Comparison of ENCODE assay signal across 8 cellular contexts in the genomic region with DNA sequence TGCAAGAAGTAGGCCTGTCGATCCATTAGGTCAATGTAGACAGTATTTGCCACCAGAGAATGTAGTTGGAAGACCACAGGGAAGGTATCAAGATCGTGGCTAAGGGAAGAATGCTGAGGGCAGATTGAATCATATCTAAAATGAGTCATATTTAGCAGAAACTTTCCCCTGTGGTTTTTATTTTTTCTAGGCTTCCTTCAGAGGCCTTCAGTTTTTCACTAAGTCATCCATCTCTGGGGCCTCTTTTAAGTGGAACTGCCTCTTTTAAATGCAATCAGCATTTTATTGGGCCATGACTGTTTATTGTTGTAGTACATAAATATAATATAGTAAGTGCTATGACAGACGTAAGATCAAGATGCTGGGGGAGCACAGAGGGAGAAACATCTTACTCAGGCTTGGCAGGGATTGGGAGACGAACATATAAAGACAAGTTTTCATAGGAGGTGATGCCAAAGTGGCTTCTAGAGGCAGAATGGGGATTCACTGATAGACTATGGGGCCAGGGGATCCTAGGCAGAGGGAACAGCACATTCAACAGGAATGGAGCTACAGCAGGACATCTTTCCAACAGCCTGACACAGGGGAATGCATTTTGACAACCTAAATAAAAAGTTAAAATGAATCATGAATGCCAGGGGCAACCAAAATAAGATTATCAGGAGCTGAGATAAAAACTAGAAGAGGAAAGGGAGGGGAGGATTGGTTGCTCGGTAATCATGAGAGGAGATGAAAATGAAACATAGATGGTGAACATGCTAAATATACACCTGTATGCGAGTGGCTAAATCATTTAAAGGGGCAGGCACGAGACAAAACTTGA. TPM values are rescaled to one million over a fixed set of nuclear protein-coding genes. Genes with fewer than 3 reads are reported as not detected.
DNase-seq lines count a peak whose midpoint lies in the region; ATAC-seq and TF ChIP-seq lines count a peak whose summit lies in the region.

No MANE protein-coding gene starts in this region.

- peaks cover 14% of the 10 kb centered on the region for H3K4me1 ChIP-seq in PC-9 (replicated peaks; ENCODE audit: insufficient read depth)
- no peaks in the 10 kb centered on the region for H3K4me1 ChIP-seq in hepatocyte (ENCODE audit: insufficient read depth)
- H3K4me1 ChIP-seq in heart right ventricle: no peaks in the 10 kb centered on the region

- H2AFZ ChIP-seq in PC-9 (peak overlapping the region; percentile 24; the same call in 1 of the 2 replicates), hepatocyte (no peak overlapping the region)

- H3K9me2 ChIP-seq in PC-9 (ENCODE audit: insufficient read depth): no peaks in the 10 kb centered on the region
- H3K9me2 ChIP-seq in hepatocyte (replicated peaks; ENCODE audit: insufficient read depth): no peaks in the 10 kb centered on the region

- 74% methylated on average over 7 of the region's 7 CpGs for whole genome bisulfite sequencing in hepatocyte (ENCODE audit: low lambda C conversion rate, missing lambda C conversion rate)
- 70 to 71% methylated on average over 7 of the region's 7 CpGs for WGBS in heart right ventricle, 2 donors

- H4K20me1 ChIP-seq in PC-9 (ENCODE audit: insufficient read depth) (no peaks in the 10 kb centered on the region), hepatocyte (ENCODE audit: insufficient read depth, poor library complexity, severe bottlenecking) (no peaks in the 10 kb centered on the region)

- in situ Hi-C loops in GM13977 (cut with MboI; ENCODE audit: low pct_unique_long_range_greater_than_20kb, low sequenced_read_pairs, unreplicated experiment): no loop called here

- peaks cover 10% of the 10 kb centered on the region for H3F3A ChIP-seq in PC-9 (ENCODE audit: insufficient read depth, low read depth)

- peak overlapping the region; percentile 20 for H3K4me2 ChIP-seq in PC-9
- H3K4me2 ChIP-seq in hepatocyte: no peak overlapping the region

- H3K27me3 ChIP-seq in PC-9 (ENCODE audit: insufficient read depth, low read depth): no peaks in the 10 kb centered on the region
- H3K27me3 ChIP-seq in hepatocyte: no peaks in the 10 kb centered on the region
- H3K27me3 ChIP-seq in heart right ventricle: no peaks in the 10 kb centered on the region

- H3K27ac ChIP-seq in PC-9 (peak overlapping the region; percentile 83), hepatocyte (peak overlapping the region; percentile 1), heart right ventricle (no peak overlapping the region)

- H3K36me3 ChIP-seq in PC-9 (ENCODE audit: low read depth) (no peaks in the 10 kb centered on the region), hepatocyte (replicated peaks; ENCODE audit: insufficient read depth, low read depth) (no peaks in the 10 kb centered on the region), heart right ventricle (no peaks in the 10 kb centered on the region)

- no peak for ATAC-seq in heart right ventricle

- H3K9me3 ChIP-seq in PC-9 (ENCODE audit: insufficient read depth, low read depth): no peaks in the 10 kb centered on the region; the same call in 1 of the 2 replicates
- H3K9me3 ChIP-seq in hepatocyte (ENCODE audit: low read depth): no peaks in the 10 kb centered on the region
- H3K9me3 ChIP-seq in heart right ventricle: no peaks in the 10 kb centered on the region

- POLR2A ChIA-PET in PC-9 (lab: Charles Lee; ENCODE audit: unreplicated experiment): no interaction called here

- BruUV-seq in PC-9 (replicated peaks; lab: Mats Ljungman, UMichigan): no TSS peak

- TF ChIP-seq CTCF in GM13977 (IDR thresholded peaks at IDR 0.05; ENCODE audit: extremely low read depth, insufficient read depth, missing control alignments) (no peak), HFF-Myc (IDR thresholded peaks at IDR 0.05; ENCODE audit: low read depth, low read length, missing control alignments) (no peak), PC-9 (conservative IDR thresholded peaks at IDR 0.05) (no peak), hepatocyte (IDR thresholded peaks at IDR 0.05; ENCODE audit: poor library complexity) (no peak), heart right ventricle (IDR thresholded peaks at IDR 0.05) (no peak)

- DNase-seq in GM13977 (ENCODE audit: low spot score) (peak; percentile 40), HFF-Myc (ENCODE audit: extremely low read depth, low read depth) (peak; percentile 35), PC-9 (peak; percentile 11 to 74), hepatocyte (ENCODE audit: low spot score) (peak; percentile 18), heart right ventricle (no peak), midbrain (lab: John Stamatoyannopoulos, UW) (no peak)
- DNase-seq in activated CD4-positive, CD25-positive, alpha-beta regulatory T cell (lab: John Stamatoyannopoulos, UW): no peak
- DNase-seq in activated CD8-positive, alpha-beta memory T cell treated with anti-CD3 and anti-CD28 coated beads for 24 hours: no peak

- CTCF ChIA-PET in PC-9 (lab: Charles Lee): interaction anchor here (0.7 kb wide), 1 partner anchor 15 kb away, joined by 3 read pairs; no protein-coding TSS in a partner anchor

- intact Hi-C loops in PC-9 (cut with micrococcal nuclease; ENCODE audit: unreplicated experiment): loop anchor here (5.0 kb wide), 2 partner anchors 301 to 376 kb away; no protein-coding TSS in a partner anchor
- intact Hi-C loops in heart right ventricle (cut with DNase I): no loop called here

- H3K79me2 ChIP-seq in PC-9 (ENCODE audit: low read depth) (no peaks in the 10 kb centered on the region), hepatocyte (no peaks in the 10 kb centered on the region)

- H3K4me3 ChIP-seq in HFF-Myc (replicated peaks; ENCODE audit: low read depth, low read length) (no peak overlapping the region), PC-9 (no peak overlapping the region; the same call in 1 of the 2 replicates), hepatocyte (no peak overlapping the region), heart right ventricle (no peak overlapping the region)

RNA-seq across cellular contexts. Expression of a gene that starts 20.1 kb away (rescaled TPM):
- total RNA-seq in PC-9 (2021) (not detected in 2 replicates), hepatocyte (not detected in 2 replicates), heart right ventricle (1 to 10 TPM in 6 of 10 donors, not detected in 4; 1.2 to 3.6 (median 2.7) TPM)
- polyA plus RNA-seq in hepatocyte (0.21 TPM in 1 of 2 replicates, not detected in the other), heart right ventricle (not detected)

Comparison
In these comparisons a context has a peak if more than half of its experiments do, and no peak if none do; other contexts are left out.
1. DNase-seq: peak in GM13977 (single experiment), HFF-Myc (single experiment), PC-9 (2 of 2) and hepatocyte (single experiment); none in heart right ventricle (0 of 2), activated CD4-positive, CD25-positive, alpha-beta regulatory T cell (0 of 4), midbrain (single experiment) and activated CD8-positive, alpha-beta memory T cell treated with anti-CD3 and anti-CD28 coated beads for 24 hours (single experiment).
2. H3K27ac ChIP-seq: peak in PC-9 (single experiment) and hepatocyte (single experiment); none in heart right ventricle (0 of 10).